ENCODE assay signal across 1 cellular context in the genomic region with DNA sequence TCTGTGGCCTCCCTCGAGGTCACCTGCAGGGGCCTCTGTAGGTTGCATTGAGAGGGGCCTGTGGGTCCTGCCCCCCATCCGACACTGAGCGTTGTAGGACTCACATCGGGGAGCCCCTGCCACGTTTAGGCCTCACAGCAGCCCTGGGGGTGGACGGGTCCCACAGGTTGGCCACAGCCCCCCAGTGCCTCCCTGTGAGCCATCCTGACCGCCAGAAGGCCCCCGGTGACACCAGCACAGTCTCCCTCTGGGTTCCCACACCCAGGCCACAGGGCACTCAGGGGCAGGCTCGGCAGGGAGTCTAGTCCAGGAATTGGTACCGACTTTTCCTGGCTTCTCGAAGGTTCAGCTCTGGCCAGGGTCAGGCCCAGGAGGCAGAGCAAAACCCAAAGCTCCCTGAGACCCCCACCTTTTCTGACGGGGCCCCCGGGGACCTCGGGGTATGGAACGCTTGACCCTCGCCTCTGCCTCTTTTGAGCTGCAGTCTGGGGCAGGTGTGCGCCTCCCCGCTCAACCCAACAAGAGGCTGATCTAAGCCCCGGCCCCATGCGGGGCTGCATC.
TF ChIP-seq lines count a peak whose summit lies in the region.

No MANE protein-coding gene starts in this region.

TF ChIP-seq in WTC11, 78 proteins besides CTCF, POLR2A, EP300 and RAD21 (continued from another document):
- TF ChIP-seq, protein P1, sequence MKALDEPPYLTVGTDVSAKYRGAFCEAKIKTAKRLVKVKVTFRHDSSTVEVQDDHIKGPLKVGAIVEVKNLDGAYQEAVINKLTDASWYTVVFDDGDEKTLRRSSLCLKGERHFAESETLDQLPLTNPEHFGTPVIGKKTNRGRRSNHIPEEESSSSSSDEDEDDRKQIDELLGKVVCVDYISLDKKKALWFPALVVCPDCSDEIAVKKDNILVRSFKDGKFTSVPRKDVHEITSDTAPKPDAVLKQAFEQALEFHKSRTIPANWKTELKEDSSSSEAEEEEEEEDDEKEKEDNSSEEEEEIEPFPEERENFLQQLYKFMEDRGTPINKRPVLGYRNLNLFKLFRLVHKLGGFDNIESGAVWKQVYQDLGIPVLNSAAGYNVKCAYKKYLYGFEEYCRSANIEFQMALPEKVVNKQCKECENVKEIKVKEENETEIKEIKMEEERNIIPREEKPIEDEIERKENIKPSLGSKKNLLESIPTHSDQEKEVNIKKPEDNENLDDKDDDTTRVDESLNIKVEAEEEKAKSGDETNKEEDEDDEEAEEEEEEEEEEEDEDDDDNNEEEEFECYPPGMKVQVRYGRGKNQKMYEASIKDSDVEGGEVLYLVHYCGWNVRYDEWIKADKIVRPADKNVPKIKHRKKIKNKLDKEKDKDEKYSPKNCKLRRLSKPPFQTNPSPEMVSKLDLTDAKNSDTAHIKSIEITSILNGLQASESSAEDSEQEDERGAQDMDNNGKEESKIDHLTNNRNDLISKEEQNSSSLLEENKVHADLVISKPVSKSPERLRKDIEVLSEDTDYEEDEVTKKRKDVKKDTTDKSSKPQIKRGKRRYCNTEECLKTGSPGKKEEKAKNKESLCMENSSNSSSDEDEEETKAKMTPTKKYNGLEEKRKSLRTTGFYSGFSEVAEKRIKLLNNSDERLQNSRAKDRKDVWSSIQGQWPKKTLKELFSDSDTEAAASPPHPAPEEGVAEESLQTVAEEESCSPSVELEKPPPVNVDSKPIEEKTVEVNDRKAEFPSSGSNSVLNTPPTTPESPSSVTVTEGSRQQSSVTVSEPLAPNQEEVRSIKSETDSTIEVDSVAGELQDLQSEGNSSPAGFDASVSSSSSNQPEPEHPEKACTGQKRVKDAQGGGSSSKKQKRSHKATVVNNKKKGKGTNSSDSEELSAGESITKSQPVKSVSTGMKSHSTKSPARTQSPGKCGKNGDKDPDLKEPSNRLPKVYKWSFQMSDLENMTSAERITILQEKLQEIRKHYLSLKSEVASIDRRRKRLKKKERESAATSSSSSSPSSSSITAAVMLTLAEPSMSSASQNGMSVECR (CRISPR knock-in tag; IDR thresholded peaks at IDR 0.05; ENCODE audit: borderline replicate concordance) = no peak
- TF ChIP-seq, protein P2, sequence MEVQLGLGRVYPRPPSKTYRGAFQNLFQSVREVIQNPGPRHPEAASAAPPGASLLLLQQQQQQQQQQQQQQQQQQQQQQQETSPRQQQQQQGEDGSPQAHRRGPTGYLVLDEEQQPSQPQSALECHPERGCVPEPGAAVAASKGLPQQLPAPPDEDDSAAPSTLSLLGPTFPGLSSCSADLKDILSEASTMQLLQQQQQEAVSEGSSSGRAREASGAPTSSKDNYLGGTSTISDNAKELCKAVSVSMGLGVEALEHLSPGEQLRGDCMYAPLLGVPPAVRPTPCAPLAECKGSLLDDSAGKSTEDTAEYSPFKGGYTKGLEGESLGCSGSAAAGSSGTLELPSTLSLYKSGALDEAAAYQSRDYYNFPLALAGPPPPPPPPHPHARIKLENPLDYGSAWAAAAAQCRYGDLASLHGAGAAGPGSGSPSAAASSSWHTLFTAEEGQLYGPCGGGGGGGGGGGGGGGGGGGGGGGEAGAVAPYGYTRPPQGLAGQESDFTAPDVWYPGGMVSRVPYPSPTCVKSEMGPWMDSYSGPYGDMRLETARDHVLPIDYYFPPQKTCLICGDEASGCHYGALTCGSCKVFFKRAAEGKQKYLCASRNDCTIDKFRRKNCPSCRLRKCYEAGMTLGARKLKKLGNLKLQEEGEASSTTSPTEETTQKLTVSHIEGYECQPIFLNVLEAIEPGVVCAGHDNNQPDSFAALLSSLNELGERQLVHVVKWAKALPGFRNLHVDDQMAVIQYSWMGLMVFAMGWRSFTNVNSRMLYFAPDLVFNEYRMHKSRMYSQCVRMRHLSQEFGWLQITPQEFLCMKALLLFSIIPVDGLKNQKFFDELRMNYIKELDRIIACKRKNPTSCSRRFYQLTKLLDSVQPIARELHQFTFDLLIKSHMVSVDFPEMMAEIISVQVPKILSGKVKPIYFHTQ (CRISPR knock-in tag; IDR thresholded peaks at IDR 0.05) = no peak
- TF ChIP-seq NR2C2 (CRISPR knock-in tag; IDR thresholded peaks at IDR 0.05) (no peak), TEAD4 (CRISPR knock-in tag; IDR thresholded peaks at IDR 0.05) (no peak), IRF2 (CRISPR knock-in tag; IDR thresholded peaks at IDR 0.05; ENCODE audit: borderline replicate concordance, low read depth) (no peak), ZBTB21 (CRISPR knock-in tag; IDR thresholded peaks at IDR 0.05; ENCODE audit: borderline replicate concordance) (no peak), NFATC4 (CRISPR knock-in tag; IDR thresholded peaks at IDR 0.05) (no peak), EMX1 (CRISPR knock-in tag; IDR thresholded peaks at IDR 0.05) (no peak)
- TF ChIP-seq, protein P3, sequence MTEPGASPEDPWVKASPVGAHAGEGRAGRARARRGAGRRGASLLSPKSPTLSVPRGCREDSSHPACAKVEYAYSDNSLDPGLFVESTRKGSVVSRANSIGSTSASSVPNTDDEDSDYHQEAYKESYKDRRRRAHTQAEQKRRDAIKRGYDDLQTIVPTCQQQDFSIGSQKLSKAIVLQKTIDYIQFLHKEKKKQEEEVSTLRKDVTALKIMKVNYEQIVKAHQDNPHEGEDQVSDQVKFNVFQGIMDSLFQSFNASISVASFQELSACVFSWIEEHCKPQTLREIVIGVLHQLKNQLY (CRISPR knock-in tag; IDR thresholded peaks at IDR 0.05) = no peak
- TF ChIP-seq, protein P4, sequence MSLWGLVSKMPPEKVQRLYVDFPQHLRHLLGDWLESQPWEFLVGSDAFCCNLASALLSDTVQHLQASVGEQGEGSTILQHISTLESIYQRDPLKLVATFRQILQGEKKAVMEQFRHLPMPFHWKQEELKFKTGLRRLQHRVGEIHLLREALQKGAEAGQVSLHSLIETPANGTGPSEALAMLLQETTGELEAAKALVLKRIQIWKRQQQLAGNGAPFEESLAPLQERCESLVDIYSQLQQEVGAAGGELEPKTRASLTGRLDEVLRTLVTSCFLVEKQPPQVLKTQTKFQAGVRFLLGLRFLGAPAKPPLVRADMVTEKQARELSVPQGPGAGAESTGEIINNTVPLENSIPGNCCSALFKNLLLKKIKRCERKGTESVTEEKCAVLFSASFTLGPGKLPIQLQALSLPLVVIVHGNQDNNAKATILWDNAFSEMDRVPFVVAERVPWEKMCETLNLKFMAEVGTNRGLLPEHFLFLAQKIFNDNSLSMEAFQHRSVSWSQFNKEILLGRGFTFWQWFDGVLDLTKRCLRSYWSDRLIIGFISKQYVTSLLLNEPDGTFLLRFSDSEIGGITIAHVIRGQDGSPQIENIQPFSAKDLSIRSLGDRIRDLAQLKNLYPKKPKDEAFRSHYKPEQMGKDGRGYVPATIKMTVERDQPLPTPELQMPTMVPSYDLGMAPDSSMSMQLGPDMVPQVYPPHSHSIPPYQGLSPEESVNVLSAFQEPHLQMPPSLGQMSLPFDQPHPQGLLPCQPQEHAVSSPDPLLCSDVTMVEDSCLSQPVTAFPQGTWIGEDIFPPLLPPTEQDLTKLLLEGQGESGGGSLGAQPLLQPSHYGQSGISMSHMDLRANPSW (CRISPR knock-in tag; conservative IDR thresholded peaks at IDR 0.05; ENCODE audit: low read depth) = no peak
- TF ChIP-seq, protein P5, sequence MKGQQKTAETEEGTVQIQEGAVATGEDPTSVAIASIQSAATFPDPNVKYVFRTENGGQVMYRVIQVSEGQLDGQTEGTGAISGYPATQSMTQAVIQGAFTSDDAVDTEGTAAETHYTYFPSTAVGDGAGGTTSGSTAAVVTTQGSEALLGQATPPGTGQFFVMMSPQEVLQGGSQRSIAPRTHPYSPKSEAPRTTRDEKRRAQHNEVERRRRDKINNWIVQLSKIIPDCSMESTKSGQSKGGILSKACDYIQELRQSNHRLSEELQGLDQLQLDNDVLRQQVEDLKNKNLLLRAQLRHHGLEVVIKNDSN (CRISPR knock-in tag; IDR thresholded peaks at IDR 0.05) = no peak
